27 cellular contexts compared by ENCODE assay signal in the genomic region with DNA sequence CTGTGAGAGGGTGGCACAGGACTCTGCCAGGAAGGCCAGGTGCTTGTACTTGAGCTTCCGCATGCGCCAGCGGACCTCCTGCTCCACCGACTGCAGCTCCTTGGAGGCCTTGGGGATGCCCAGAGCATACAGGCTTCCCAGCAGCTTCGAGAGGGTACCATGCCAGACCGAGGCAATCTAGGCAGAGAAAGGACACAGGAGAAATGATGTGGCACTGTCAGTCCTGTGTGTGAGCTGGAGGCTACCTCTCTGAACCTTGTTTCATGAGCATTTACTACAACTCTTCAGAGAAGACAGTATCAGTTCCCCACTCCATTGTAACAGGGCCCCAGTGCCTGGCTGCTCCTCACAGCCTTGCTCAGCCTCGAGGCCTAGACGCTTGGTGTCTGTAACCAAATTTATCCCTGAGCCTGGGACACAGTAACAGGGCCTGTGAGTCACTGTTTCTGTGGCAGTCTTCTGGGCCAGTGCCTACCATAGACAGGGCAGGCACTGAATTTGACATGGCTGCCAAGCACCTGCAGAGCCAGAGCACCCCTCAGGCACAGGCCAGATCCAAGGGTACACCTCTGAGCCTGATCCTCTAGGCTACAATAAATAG. TPM values are rescaled to one million over a fixed set of nuclear protein-coding genes. Genes with fewer than 3 reads are reported as not detected.
DNase-seq lines count a peak whose midpoint lies in the region; ATAC-seq and TF ChIP-seq lines count a peak whose summit lies in the region.
"Had no signal": no experiment of that assay in that cellular context is flagged by ENCODE, and none has a peak within 500 bp of the region (broad histone marks: within the 10 kb centered on the region; RNA-seq: fewer than 3 reads in every experiment).

No MANE protein-coding gene starts in this region.

- TF ChIP-seq POLR2A in heart left ventricle (IDR thresholded peaks at IDR 0.05) = no peak
- no peak for TF ChIP-seq POLR2A in sigmoid colon (IDR thresholded peaks at IDR 0.05)

- no peak overlapping the region for H3K27ac Mint-ChIP-seq in activated T-helper 17 cell treated with anti-CD3 and anti-CD28 coated beads, Interleukin-2, amount 50 U/mL, for 72 hours
- H3K27ac Mint-ChIP-seq in stimulated activated naive CD8-positive, alpha-beta T cell treated with anti-CD3 and anti-CD28 coated beads, Interleukin-15, amount 100 ng/mL, for 72 hours = peak overlapping the region; percentile 13 to 27
- H3K27ac Mint-ChIP-seq in mesothelial cell of epicardium = no peak overlapping the region
- H3K27ac Mint-ChIP-seq: immature natural killer cell, memory B cell, neural progenitor cell, type B pancreatic cell had no signal

- peak overlapping the region in 2 of 12 donors; percentile 33 to 42 for H3K27ac ChIP-seq in heart left ventricle
- H3K27ac ChIP-seq in right atrium auricular region = no peak overlapping the region
- no peak overlapping the region for H3K27ac ChIP-seq in sigmoid colon
- H3K27ac ChIP-seq: BLaER1, neural progenitor cell, pancreas, Peyer's patch had no signal

- peaks cover 17% of the 10 kb centered on the region for H3K4me1 Mint-ChIP-seq in activated T-helper 17 cell treated with anti-CD3 and anti-CD28 coated beads, Interleukin-2, amount 50 U/mL, for 72 hours
- peaks cover 43% of the 10 kb centered on the region for H3K4me1 Mint-ChIP-seq in stimulated activated naive CD8-positive, alpha-beta T cell treated with anti-CD3 and anti-CD28 coated beads, Interleukin-15, amount 100 ng/mL, for 72 hours
- H3K4me1 Mint-ChIP-seq in mesothelial cell of epicardium = peaks cover 7% of the 10 kb centered on the region

- DNase-seq in heart left ventricle = peak in 1 of 5 donors; percentile 46
- DNase-seq in right atrium auricular region (ENCODE audit: low spot score) = no peak
- peak; percentile 38 for DNase-seq in islet precursor cell
- no peak for DNase-seq in stimulated activated naive CD8-positive, alpha-beta T cell treated with anti-CD3 and anti-CD28 coated beads, Interleukin-15, amount 100 ng/mL, for 72 hours
- no peak for DNase-seq in mesothelial cell of epicardium (ENCODE audit: low spot score in 2 of 2, unreplicated experiment in 2 of 2)
- no peak for DNase-seq in sigmoid colon
- DNase-seq: amniotic stem cell; COR-L47; DMS79; effector CD4-positive, alpha-beta T cell; immature natural killer cell; left colon; NCI-H1436 treated with DMSO at 0.1 percent for 48 hours; NCI-H2107; NCI-H748 treated with DMSO at 0.1 percent for 48 hours; Peyer's patch; retina; SIG-M5 had no signal

- no peaks in the 10 kb centered on the region for H3K9me3 Mint-ChIP-seq in activated T-helper 17 cell treated with anti-CD3 and anti-CD28 coated beads, Interleukin-2, amount 50 U/mL, for 72 hours
- no peaks in the 10 kb centered on the region for H3K9me3 Mint-ChIP-seq in stimulated activated naive CD8-positive, alpha-beta T cell treated with anti-CD3 and anti-CD28 coated beads, Interleukin-15, amount 100 ng/mL, for 72 hours
- H3K9me3 Mint-ChIP-seq in mesothelial cell of epicardium = no peaks in the 10 kb centered on the region
- H3K9me3 Mint-ChIP-seq: immature natural killer cell, memory B cell, neural progenitor cell, type B pancreatic cell had no signal

- intact Hi-C loops in heart left ventricle (cut with DNase I) (loop anchor here in 2 of 10 donors (5.0 kb wide), 2 partner anchors 103 to 218 kb away; a partner anchor contains a TSS), sigmoid colon (cut with DNase I) (no loop called here)

- peak; percentile 38 to 72 (median 66) for ATAC-seq in heart left ventricle
- peak; percentile 28 for ATAC-seq in activated T-helper 17 cell treated with anti-CD3 and anti-CD28 coated beads, Interleukin-2, amount 50 U/mL, for 72 hours (replicated peaks)
- no peak for ATAC-seq in stimulated activated naive CD8-positive, alpha-beta T cell treated with anti-CD3 and anti-CD28 coated beads, Interleukin-15, amount 100 ng/mL, for 72 hours
- ATAC-seq: left colon, pancreas had no signal

- H3K4me3 Mint-ChIP-seq in activated T-helper 17 cell treated with anti-CD3 and anti-CD28 coated beads, Interleukin-2, amount 50 U/mL, for 72 hours = peak overlapping the region; percentile 13
- no peak overlapping the region for H3K4me3 Mint-ChIP-seq in stimulated activated naive CD8-positive, alpha-beta T cell treated with anti-CD3 and anti-CD28 coated beads, Interleukin-15, amount 100 ng/mL, for 72 hours
- H3K4me3 Mint-ChIP-seq in mesothelial cell of epicardium = no peak overlapping the region
- H3K4me3 Mint-ChIP-seq: immature natural killer cell, memory B cell, neural progenitor cell, type B pancreatic cell had no signal

- H3K27me3 Mint-ChIP-seq in activated T-helper 17 cell treated with anti-CD3 and anti-CD28 coated beads, Interleukin-2, amount 50 U/mL, for 72 hours = no peaks in the 10 kb centered on the region
- H3K27me3 Mint-ChIP-seq in stimulated activated naive CD8-positive, alpha-beta T cell treated with anti-CD3 and anti-CD28 coated beads, Interleukin-15, amount 100 ng/mL, for 72 hours = no peaks in the 10 kb centered on the region
- no peaks in the 10 kb centered on the region for H3K27me3 Mint-ChIP-seq in mesothelial cell of epicardium (ENCODE audit: low read depth)
- H3K27me3 Mint-ChIP-seq: memory B cell, type B pancreatic cell had no signal

- TF ChIP-seq EP300 in sigmoid colon (IDR thresholded peaks at IDR 0.05) = no peak

- H3K9me3 ChIP-seq in heart left ventricle (no peaks in the 10 kb centered on the region), right atrium auricular region (no peaks in the 10 kb centered on the region), sigmoid colon (no peaks in the 10 kb centered on the region)
- H3K9me3 ChIP-seq: BLaER1, HAP-1, pancreas, Peyer's patch had no signal

- H3K36me3 ChIP-seq in heart left ventricle = peaks cover 8 to 86% (median 84%) of the 10 kb centered on the region in 9 donors
- H3K36me3 ChIP-seq in right atrium auricular region = peaks cover 86% of the 10 kb centered on the region
- H3K36me3 ChIP-seq in sigmoid colon = peaks cover 72 to 88% (median 79%) of the 10 kb centered on the region in 4 donors

- H3K4me3 ChIP-seq in heart left ventricle (no peak overlapping the region), right atrium auricular region (no peak overlapping the region), sigmoid colon (no peak overlapping the region)
- H3K4me3 ChIP-seq: BLaER1, HAP-1, neural progenitor cell, pancreas, Peyer's patch had no signal

- no peaks in the 10 kb centered on the region for H3K27me3 ChIP-seq in heart left ventricle
- H3K27me3 ChIP-seq in right atrium auricular region = no peaks in the 10 kb centered on the region
- no peaks in the 10 kb centered on the region for H3K27me3 ChIP-seq in sigmoid colon
- H3K27me3 ChIP-seq: BLaER1, neural progenitor cell, pancreas, Peyer's patch had no signal

- peaks cover 98% of the 10 kb centered on the region for H3K36me3 Mint-ChIP-seq in activated T-helper 17 cell treated with anti-CD3 and anti-CD28 coated beads, Interleukin-2, amount 50 U/mL, for 72 hours (ENCODE audit: low read depth)
- H3K36me3 Mint-ChIP-seq in mesothelial cell of epicardium = peaks cover 6% of the 10 kb centered on the region

- 83 to 90% (median 84%) methylated on average over 7 to 8 of the region's 8 CpGs for WGBS in heart left ventricle, 4 donors
- WGBS in sigmoid colon, 2 donors = 93% methylated on average over 8 of the region's 8 CpGs

- no peak for TF ChIP-seq CTCF in heart left ventricle (IDR thresholded peaks at IDR 0.05)
- no peak for TF ChIP-seq CTCF in right atrium auricular region (IDR thresholded peaks at IDR 0.05)
- no peak for TF ChIP-seq CTCF in mesothelial cell of epicardium (IDR thresholded peaks at IDR 0.05; ENCODE audit: unreplicated experiment)
- no peak for TF ChIP-seq CTCF in sigmoid colon (IDR thresholded peaks at IDR 0.05)

- H3K4me1 ChIP-seq in heart left ventricle (peaks cover 5 to 70% (median 36%) of the 10 kb centered on the region in 12 donors), right atrium auricular region (peaks cover 0 to 35% of the 10 kb centered on the region in 2 donors), sigmoid colon (peaks cover 0 to 41% (median 36%) of the 10 kb centered on the region in 4 donors)
- H3K4me1 ChIP-seq: neural progenitor cell had no signal

RNA-seq across cellular contexts. Expression of a gene that starts 5.8 kb away (rescaled TPM):
- total RNA-seq in heart left ventricle (10 to 100 TPM; 58.0 to 96.1 (median 61.5) TPM), right atrium auricular region (10 to 100 TPM; 46.1 to 48.2 TPM), mesothelial cell of epicardium (61.6 to 68.1 TPM (median 63.0 TPM) in 3 replicates), sigmoid colon (10 to 100 TPM; 40.3 to 57.1 (median 46.8) TPM)
- polyA plus RNA-seq in heart left ventricle (100 to 1,000 TPM in 1 of 2 donors, 10 to 100 TPM in 1; 59.5 to 125 TPM), sigmoid colon (10 to 100 TPM; 31.8 to 80.1 (median 44.6) TPM)
- total RNA-seq in activated T-helper 17 cell treated with anti-CD3 and anti-CD28 coated beads, Interleukin-2, amount 50 U/mL, for 72 hours = 100 to 1,000 TPM; 119 to 177 TPM

RNA-seq across cellular contexts. Expression of a gene that starts 16.9 kb away (rescaled TPM):
- 10 to 100 TPM in 1 of 9 donors, 1 to 10 TPM in 8; 1.9 to 16.3 (median 5.3) TPM for total RNA-seq in heart left ventricle
- polyA plus RNA-seq in heart left ventricle = 1 to 10 TPM; 2.8 to 5.8 TPM
- 1 to 10 TPM; 5.9 to 9.0 TPM for total RNA-seq in right atrium auricular region
- total RNA-seq in activated T-helper 17 cell treated with anti-CD3 and anti-CD28 coated beads, Interleukin-2, amount 50 U/mL, for 72 hours = 1 to 10 TPM in 1 of 2 donors, under 1 TPM in 1; 0.71 to 1.3 TPM
- total RNA-seq in mesothelial cell of epicardium = 9.2 to 11.4 TPM (median 10.3 TPM) in 3 replicates
- total RNA-seq in sigmoid colon = 1 to 10 TPM; 3.2 to 8.9 (median 4.9) TPM
- polyA plus RNA-seq in sigmoid colon = 1 to 10 TPM in 1 of 3 donors, under 1 TPM in 2; 0.23 to 1.9 (median 0.60) TPM

RNA-seq across cellular contexts. Expression of a gene that starts 51.9 kb away (rescaled TPM):
- total RNA-seq in heart left ventricle (100 to 1,000 TPM in 1 of 9 donors, 10 to 100 TPM in 8; 19.2 to 107 (median 38.8) TPM), right atrium auricular region (10 to 100 TPM; 62.0 to 77.2 TPM), mesothelial cell of epicardium (not detected in 3 replicates), sigmoid colon (10 to 100 TPM; 18.4 to 57.8 (median 33.7) TPM)
- polyA plus RNA-seq in heart left ventricle (10 to 100 TPM; 43.2 to 47.5 TPM), sigmoid colon (10 to 100 TPM in 1 of 3 donors, 1 to 10 TPM in 2; 2.5 to 26.0 (median 4.8) TPM)
- not detected for total RNA-seq in activated T-helper 17 cell treated with anti-CD3 and anti-CD28 coated beads, Interleukin-2, amount 50 U/mL, for 72 hours
- total RNA-seq: T-helper 2 cell treated with Interferon-gamma antibody and Interleukin-4, amounts not matched to agents 100 ng/mL and 5 ng/mL, for 36 hours had no signal
- polyA plus RNA-seq: AG04450, immature natural killer cell had no signal

Comparison
In these comparisons a context has a peak if more than half of its experiments do, and no peak if none do; other contexts are left out.
1. H3K27ac Mint-ChIP-seq: peak in stimulated activated naive CD8-positive, alpha-beta T cell treated with anti-CD3 and anti-CD28 coated beads, Interleukin-15, amount 100 ng/mL, for 72 hours (2 of 2); none in activated T-helper 17 cell treated with anti-CD3 and anti-CD28 coated beads, Interleukin-2, amount 50 U/mL, for 72 hours (single experiment) and mesothelial cell of epicardium (single experiment).
2. RNA of a gene that starts 51.9 kb away (total RNA-seq): 62.0 to 77.2 TPM in right atrium auricular region, 18.4 to 57.8 TPM in sigmoid colon and 19.2 to 107 TPM in heart left ventricle; not detected in activated T-helper 17 cell treated with anti-CD3 and anti-CD28 coated beads, Interleukin-2, amount 50 U/mL, for 72 hours and not detected in mesothelial cell of epicardium; every median in the first group is over 10 times any median in the second.